Comparison of ENCODE assay signal across 1 cellular context in genomic region chrX:155070663-155070974, GRCh38.
TF ChIP-seq lines count a peak whose summit lies in the region.

No MANE protein-coding gene starts in this region.

TF ChIP-seq in Ishikawa, 13 proteins besides CTCF, POLR2A, EP300 and RAD21 (continued from another document):
- no peak for TF ChIP-seq NFIC (IDR thresholded peaks at IDR 0.05)
- TF ChIP-seq TEAD4 (IDR thresholded peaks at IDR 0.05), result no peak
